Comparison of ENCODE assay signal across 35 cellular contexts in genomic region chr13:62631614-62632013, GRCh38.
"Had no signal": no experiment of that assay in that cellular context is flagged by ENCODE, and none has a peak within 500 bp of the region (broad histone marks: within the 10 kb centered on the region; RNA-seq: fewer than 3 reads in every experiment).

No MANE protein-coding gene starts in this region.

- H3K27ac Mint-ChIP-seq: activated B cell treated with CpG ODN at 0.5 μM for 24 hours; activated CD4-positive, alpha-beta memory T cell treated with anti-CD3 and anti-CD28 coated beads for 36 hours; activated CD8-positive, alpha-beta memory T cell treated with anti-CD3 and anti-CD28 coated beads, Interleukin-2, amount 10 ng/mL, durations not matched to agents 7 days and 5 days; activated CD8-positive, alpha-beta T cell treated with anti-CD3 and anti-CD28 coated beads, Interleukin-2, amount 10 ng/mL, durations not matched to agents 7 days and 5 days; activated naive CD4-positive, alpha-beta T cell treated with anti-CD3 and anti-CD28 coated beads for 36 hours; activated naive CD4-positive, alpha-beta T cell treated with anti-CD3 and anti-CD28 coated beads, Interleukin-2, amount 50 U/mL, for 24 hours; activated naive CD8-positive, alpha-beta T cell treated with anti-CD3 and anti-CD28 coated beads for 36 hours; activated naive CD8-positive, alpha-beta T cell treated with anti-CD3 and anti-CD28 coated beads, Interleukin-2, amount 50 U/mL, for 24 hours; activated T-helper 1 cell treated with anti-CD3 and anti-CD28 coated beads, Interleukin-12 subunit alpha, Interleukin-12 subunit beta, Interleukin-2, Interleukin-4 antibody, amounts not matched to agents 30 ng/mL and 10 ng/mL and 1 ng/mL, durations not matched to agents 14 hours and 24 hours and 36 hours; activated T-helper 2 cell treated with anti-CD3 and anti-CD28 coated beads, Interferon-gamma antibody, Interleukin-2, Interleukin-4, amounts not matched to agents 10 μg/mL and 5 μg/mL and 100 μg/mL, durations not matched to agents 14 hours and 24 hours and 36 hours; T-cell; T-helper 1 cell treated with Interleukin-12 subunit alpha and Interleukin-12 subunit beta and Interleukin-4 antibody, amounts not matched to agents 30 μg/mL and 1 μg/mL, for 36 hours had no signal

- H3K9me3 ChIP-seq: ascending aorta, gastrocnemius medialis had no signal

- H3K27ac ChIP-seq: adrenal gland, ascending aorta, brain microvascular endothelial cell, gastrocnemius medialis, heart left ventricle, WERI-Rb-1 had no signal

- H3K4me3 ChIP-seq: adrenal gland, ascending aorta, gastrocnemius medialis, heart left ventricle had no signal

- DNase-seq: activated B cell treated with CpG ODN at 0.5 μM for 24 hours; activated CD4-positive, alpha-beta memory T cell treated with anti-CD3 and anti-CD28 coated beads for 36 hours; activated CD4-positive, alpha-beta T cell treated with anti-CD3 and anti-CD28 coated beads for 48 hours; activated CD8-positive, alpha-beta memory T cell treated with anti-CD3 and anti-CD28 coated beads, Interleukin-2, amount 10 ng/mL, durations not matched to agents 7 days and 5 days; activated CD8-positive, alpha-beta memory T cell treated with anti-CD3 and anti-CD28 coated beads, Interleukin-2, amount 50 U/mL, for 4 hours; activated CD8-positive, alpha-beta T cell treated with anti-CD3 and anti-CD28 coated beads, Interleukin-2, amount 10 ng/mL, durations not matched to agents 7 days and 5 days; activated effector memory CD4-positive, alpha-beta T cell treated with anti-CD3 and anti-CD28 coated beads, Interleukin-2, amount 50 U/mL, for 16 hours; activated naive CD4-positive, alpha-beta T cell treated with anti-CD3 and anti-CD28 coated beads for 36 hours; activated naive CD8-positive, alpha-beta T cell treated with anti-CD3 and anti-CD28 coated beads for 36 hours; activated naive CD8-positive, alpha-beta T cell treated with anti-CD3 and anti-CD28 coated beads, Interleukin-2, amount 50 U/mL, for 24 hours; activated T-cell treated with anti-CD3 and anti-CD28 coated beads, Interleukin-2, amount 50 U/mL, for 1 hour; activated T-cell treated with anti-CD3 and anti-CD28 coated beads, Interleukin-2, amount 50 U/mL, for 48 hours; adrenal gland; brain microvascular endothelial cell; cortex of kidney; dermis blood vessel endothelial cell; effector CD4-positive, alpha-beta T cell; foreskin fibroblast; gastrocnemius medialis; glutamatergic neuron; heart left ventricle; T-cell; T1000; WERI-Rb-1 had no signal

- H3K4me3 Mint-ChIP-seq: activated B cell treated with CpG ODN at 0.5 μM for 24 hours; activated CD4-positive, alpha-beta memory T cell treated with anti-CD3 and anti-CD28 coated beads for 36 hours; activated CD8-positive, alpha-beta memory T cell treated with anti-CD3 and anti-CD28 coated beads, Interleukin-2, amount 10 ng/mL, durations not matched to agents 7 days and 5 days; activated CD8-positive, alpha-beta T cell treated with anti-CD3 and anti-CD28 coated beads, Interleukin-2, amount 10 ng/mL, durations not matched to agents 7 days and 5 days; activated naive CD4-positive, alpha-beta T cell treated with anti-CD3 and anti-CD28 coated beads for 36 hours; activated naive CD4-positive, alpha-beta T cell treated with anti-CD3 and anti-CD28 coated beads, Interleukin-2, amount 50 U/mL, for 24 hours; activated naive CD8-positive, alpha-beta T cell treated with anti-CD3 and anti-CD28 coated beads for 36 hours; activated naive CD8-positive, alpha-beta T cell treated with anti-CD3 and anti-CD28 coated beads, Interleukin-2, amount 50 U/mL, for 24 hours; activated T-helper 1 cell treated with anti-CD3 and anti-CD28 coated beads, Interleukin-12 subunit alpha, Interleukin-12 subunit beta, Interleukin-2, Interleukin-4 antibody, amounts not matched to agents 30 ng/mL and 10 ng/mL and 1 ng/mL, durations not matched to agents 14 hours and 24 hours and 36 hours; central memory CD8-positive, alpha-beta T cell; T-cell; T-helper 1 cell treated with Interleukin-12 subunit alpha and Interleukin-12 subunit beta and Interleukin-4 antibody, amounts not matched to agents 30 μg/mL and 1 μg/mL, for 36 hours had no signal

- H3K27me3 Mint-ChIP-seq: activated B cell treated with CpG ODN at 0.5 μM for 24 hours; activated CD4-positive, alpha-beta memory T cell treated with anti-CD3 and anti-CD28 coated beads for 36 hours; activated CD8-positive, alpha-beta memory T cell treated with anti-CD3 and anti-CD28 coated beads, Interleukin-2, amount 10 ng/mL, durations not matched to agents 7 days and 5 days; activated naive CD4-positive, alpha-beta T cell treated with anti-CD3 and anti-CD28 coated beads, Interleukin-2, amount 50 U/mL, for 24 hours; activated naive CD8-positive, alpha-beta T cell treated with anti-CD3 and anti-CD28 coated beads for 36 hours; activated naive CD8-positive, alpha-beta T cell treated with anti-CD3 and anti-CD28 coated beads, Interleukin-2, amount 50 U/mL, for 24 hours; central memory CD8-positive, alpha-beta T cell; T-cell had no signal

- FAIRE-seq: bronchial epithelial cell, colon, endometrium had no signal

- ATAC-seq: activated CD4-positive, CD25-positive, alpha-beta regulatory T cell treated with anti-CD3 and anti-CD28 coated beads, Interleukin-2, amount 50 U/mL, for 24 hours; activated CD8-positive, alpha-beta memory T cell treated with anti-CD3 and anti-CD28 coated beads, Interleukin-2, amount 10 ng/mL, durations not matched to agents 7 days and 5 days; activated CD8-positive, alpha-beta T cell treated with anti-CD3 and anti-CD28 coated beads, Interleukin-2, amount 10 ng/mL, durations not matched to agents 7 days and 5 days; activated naive CD8-positive, alpha-beta T cell treated with anti-CD3 and anti-CD28 coated beads, Interleukin-2, amount 50 U/mL, for 24 hours; esophagus mucosa; gastrocnemius medialis; heart left ventricle; T-cell had no signal

- H3K4me1 Mint-ChIP-seq: activated B cell treated with CpG ODN at 0.5 μM for 24 hours; activated CD8-positive, alpha-beta memory T cell treated with anti-CD3 and anti-CD28 coated beads, Interleukin-2, amount 10 ng/mL, durations not matched to agents 7 days and 5 days; activated naive CD4-positive, alpha-beta T cell treated with anti-CD3 and anti-CD28 coated beads, Interleukin-2, amount 50 U/mL, for 24 hours; activated naive CD8-positive, alpha-beta T cell treated with anti-CD3 and anti-CD28 coated beads for 36 hours; activated naive CD8-positive, alpha-beta T cell treated with anti-CD3 and anti-CD28 coated beads, Interleukin-2, amount 50 U/mL, for 24 hours; central memory CD8-positive, alpha-beta T cell; T-cell had no signal

- H3K36me3 ChIP-seq: adrenal gland, ascending aorta, brain microvascular endothelial cell, gastrocnemius medialis, heart left ventricle, WERI-Rb-1 had no signal

- H3K27me3 ChIP-seq: adrenal gland, ascending aorta, brain microvascular endothelial cell, gastrocnemius medialis, heart left ventricle had no signal

- H3K4me1 ChIP-seq: adrenal gland, ascending aorta, gastrocnemius medialis, heart left ventricle had no signal

- H3K9me3 Mint-ChIP-seq: activated CD4-positive, alpha-beta memory T cell treated with anti-CD3 and anti-CD28 coated beads for 36 hours; activated naive CD8-positive, alpha-beta T cell treated with anti-CD3 and anti-CD28 coated beads for 36 hours; activated T-helper 1 cell treated with anti-CD3 and anti-CD28 coated beads, Interleukin-12 subunit alpha, Interleukin-12 subunit beta, Interleukin-2, Interleukin-4 antibody, amounts not matched to agents 30 ng/mL and 10 ng/mL and 1 ng/mL, durations not matched to agents 14 hours and 24 hours and 36 hours; T-helper 1 cell treated with Interleukin-12 subunit alpha and Interleukin-12 subunit beta and Interleukin-4 antibody, amounts not matched to agents 30 μg/mL and 1 μg/mL, for 36 hours had no signal

- H3K36me3 Mint-ChIP-seq: activated CD4-positive, alpha-beta memory T cell treated with anti-CD3 and anti-CD28 coated beads for 36 hours; activated CD8-positive, alpha-beta memory T cell treated with anti-CD3 and anti-CD28 coated beads, Interleukin-2, amount 10 ng/mL, durations not matched to agents 7 days and 5 days; activated naive CD4-positive, alpha-beta T cell treated with anti-CD3 and anti-CD28 coated beads, Interleukin-2, amount 50 U/mL, for 24 hours; activated naive CD8-positive, alpha-beta T cell treated with anti-CD3 and anti-CD28 coated beads for 36 hours; T-cell had no signal
